Comparison of ENCODE assay signal across 22 cellular contexts in the genomic region with DNA sequence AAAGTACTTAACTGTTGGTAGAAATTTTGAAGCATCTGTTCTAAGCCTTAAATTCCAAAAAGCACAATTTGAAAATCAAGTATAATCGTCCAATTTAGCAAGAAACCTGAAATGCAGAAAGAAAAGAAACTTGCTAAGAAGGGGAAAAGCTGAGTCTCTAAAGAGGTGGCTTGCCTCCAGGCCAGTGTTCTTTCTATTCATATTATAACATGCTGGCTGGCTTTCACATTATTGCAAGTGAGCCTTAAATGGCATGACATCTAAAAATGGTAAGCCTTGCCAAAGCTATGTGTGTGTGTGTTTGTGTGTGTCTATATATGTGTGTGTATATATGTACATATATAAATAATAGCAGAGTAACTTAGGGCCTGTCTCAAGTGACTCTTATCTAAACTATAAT.
"Had no signal": no experiment of that assay in that cellular context is flagged by ENCODE, and none has a peak within 500 bp of the region (broad histone marks: within the 10 kb centered on the region; RNA-seq: fewer than 3 reads in every experiment).

No MANE protein-coding gene starts in this region.

- H3K36me3 ChIP-seq: adrenal gland, colonic mucosa had no signal

- H3K4me3 ChIP-seq: adrenal gland, colonic mucosa had no signal

- H3K27ac ChIP-seq: adrenal gland, colonic mucosa had no signal

- H3K9me3 ChIP-seq: adrenal gland, colonic mucosa had no signal

- ATAC-seq: activated CD8-positive, alpha-beta T cell treated with anti-CD3 and anti-CD28 coated beads, Interleukin-2, amount 10 ng/mL, durations not matched to agents 7 days and 5 days; PC-3; T-helper 17 cell; WTC11 had no signal

- H3K4me1 ChIP-seq: adrenal gland, colonic mucosa had no signal

- H3K27me3 ChIP-seq: adrenal gland, colonic mucosa had no signal

- DNase-seq: activated CD4-positive, alpha-beta T cell treated with anti-CD3 and anti-CD28 coated beads for 48 hours; activated CD4-positive, alpha-beta T cell treated with anti-CD3 and anti-CD28 coated beads, Interleukin-2, amount 50 U/mL, for 4 hours; activated CD4-positive, CD25-positive, alpha-beta regulatory T cell treated with anti-CD3 and anti-CD28 coated beads, Interleukin-2, amount 50 U/mL, for 72 hours; activated CD8-positive, alpha-beta memory T cell treated with anti-CD3 and anti-CD28 coated beads, Interleukin-2, amount 50 U/mL, for 48 hours; activated CD8-positive, alpha-beta T cell treated with anti-CD3 and anti-CD28 coated beads, Interleukin-2, amount 10 ng/mL, durations not matched to agents 7 days and 5 days; activated naive CD4-positive, alpha-beta T cell treated with anti-CD3 and anti-CD28 coated beads, Interleukin-2, amount 50 U/mL, for 16 hours; activated naive CD8-positive, alpha-beta T cell treated with anti-CD3 and anti-CD28 coated beads, Interleukin-2, amount 10 ng/mL, durations not matched to agents 7 days and 5 days; activated T-cell treated with anti-CD3 and anti-CD28 coated beads, Interleukin-2, amount 50 U/mL, for 1 hour; adrenal gland; anterior cingulate cortex; colonic mucosa; Kasumi-1; KBM-7; NCI-H1048; NCI-H1694; NCI-H2029; NCI-H526; PC-3; SIG-M5; T-helper 17 cell; T-helper 9 cell had no signal
